ENCODE assay signal across 13 cellular contexts in genomic region chr2:66466435-66466834, GRCh38. TPM values are rescaled to one million over a fixed set of nuclear protein-coding genes. Genes with fewer than 3 reads are reported as not detected.
DNase-seq lines count a peak whose midpoint lies in the region; ATAC-seq and TF ChIP-seq lines count a peak whose summit lies in the region.
"Had no signal": no experiment of that assay in that cellular context is flagged by ENCODE, and none has a peak within 500 bp of the region (broad histone marks: within the 10 kb centered on the region; RNA-seq: fewer than 3 reads in every experiment).

No MANE protein-coding gene starts in this region.

- H3K36me3 ChIP-seq in IMR-90 (ENCODE audit: control insufficient read depth, insufficient read depth, low read length) (peaks cover 50% of the 10 kb centered on the region), body of pancreas (replicated peaks in 1 of 2; ENCODE audit: insufficient read depth in 1 of 2, low read depth in 2 of 2) (peaks cover 0 to 5% of the 10 kb centered on the region in 2 donors)

- no peak overlapping the region for H3K56ac ChIP-seq in IMR-90 (ENCODE audit: extremely low read depth, insufficient read depth, low read length)

- CTCF ChIA-PET in IMR-90 (lab: Yijun Ruan, JAX), result no interaction called here

- H2BK15ac ChIP-seq in IMR-90 (ENCODE audit: low read depth, low read length), result no peak overlapping the region

- no peak overlapping the region for H2AK5ac ChIP-seq in IMR-90 (ENCODE audit: low read depth, low read length)

- TF ChIP-seq CTCF in IMR-90 (conservative IDR thresholded peaks at IDR 0.05; ENCODE audit: low read depth, low read length) (no peak), body of pancreas (IDR thresholded peaks at IDR 0.05) (no peak)

- H3K27ac Mint-ChIP-seq in stimulated activated naive CD8-positive, alpha-beta T cell treated with anti-CD3 and anti-CD28 coated beads, Interleukin-15, amount 100 ng/mL, for 72 hours, result no peak overlapping the region
- H3K27ac Mint-ChIP-seq: B cell; CD8-positive, alpha-beta memory T cell had no signal

- in situ Hi-C loops in G401 (cut with HindIII; ENCODE audit: low sequenced_read_pairs), result no loop called here
- in situ Hi-C loops in IMR-90 (cut with MboI; ENCODE audit: low sequenced_read_pairs), result no loop called here

- peaks cover 87% of the 10 kb centered on the region for H4K20me1 ChIP-seq in IMR-90 (ENCODE audit: insufficient read depth, low read length)

- H3K4me1 ChIP-seq in IMR-90 (ENCODE audit: control insufficient read depth, insufficient read depth, low read length), result peaks cover 27% of the 10 kb centered on the region
- H3K4me1 ChIP-seq in body of pancreas, result peaks cover 100% of the 10 kb centered on the region

- H4K91ac ChIP-seq in IMR-90 (ENCODE audit: insufficient read depth, low read depth, low read length), result no peak overlapping the region

- no peak overlapping the region for H2BK120ac ChIP-seq in IMR-90 (ENCODE audit: low read depth, low read length)

- no peaks in the 10 kb centered on the region for H3K27me3 Mint-ChIP-seq in stimulated activated naive CD8-positive, alpha-beta T cell treated with anti-CD3 and anti-CD28 coated beads, Interleukin-15, amount 100 ng/mL, for 72 hours
- H3K27me3 Mint-ChIP-seq: B cell had no signal

- H4K8ac ChIP-seq in IMR-90 (ENCODE audit: low read depth in 2 of 2, low read length in 2 of 2), result no peak overlapping the region

- ATAC-seq in IMR-90 (ENCODE audit: low read depth) (no peak), body of pancreas (peak; percentile 28), HG03571 (IDR thresholded peaks at IDR 0.05; ENCODE audit: unreplicated experiment) (no peak)
- no peak for ATAC-seq in stimulated activated naive CD8-positive, alpha-beta T cell treated with anti-CD3 and anti-CD28 coated beads, Interleukin-15, amount 100 ng/mL, for 72 hours

- 0 out of 2 replicates have a peak overlapping the region, but pooled peaks have one; percentile 56 for H3K23ac ChIP-seq in IMR-90 (ENCODE audit: low read depth, low read length)

- no peak overlapping the region for H3K4ac ChIP-seq in IMR-90 (ENCODE audit: low read depth, low read length)

- no peak overlapping the region for H3K4me2 ChIP-seq in IMR-90 (ENCODE audit: low read depth, low read length)

- no peak overlapping the region for H2AFZ ChIP-seq in IMR-90 (replicated peaks; ENCODE audit: low read length, poor library complexity)

- intact Hi-C loops in IMR-90 (cut with micrococcal nuclease), result no loop called here
- intact Hi-C loops in body of pancreas (cut with DNase I), result no loop called here

- H3K79me1 ChIP-seq in IMR-90 (ENCODE audit: low read depth in 1 of 2, low read length in 2 of 2), result peaks cover 3 to 72% of the 10 kb centered on the region in 2 experiments

- H3K4me3 ChIP-seq in IMR-90 (ENCODE audit: insufficient read depth, low read depth, low read length) (no peak overlapping the region), body of pancreas (no peak overlapping the region)

- no peak overlapping the region for H3K4me3 Mint-ChIP-seq in stimulated activated naive CD8-positive, alpha-beta T cell treated with anti-CD3 and anti-CD28 coated beads, Interleukin-15, amount 100 ng/mL, for 72 hours
- H3K4me3 Mint-ChIP-seq: B cell; CD8-positive, alpha-beta memory T cell had no signal

- TF ChIP-seq POLR2A in IMR-90 (IDR thresholded peaks at IDR 0.05; ENCODE audit: low read depth, low read length) (no peak), body of pancreas (IDR thresholded peaks at IDR 0.05) (no peak)

- H3K14ac ChIP-seq in IMR-90 (replicated peaks; ENCODE audit: low read depth, low read length), result no peak overlapping the region

- H3K9me3 ChIP-seq in IMR-90 (ENCODE audit: control insufficient read depth, insufficient read depth, low read length) (no peaks in the 10 kb centered on the region), body of pancreas (no peaks in the 10 kb centered on the region)

- no peak overlapping the region for H2BK5ac ChIP-seq in IMR-90 (ENCODE audit: low read depth, low read length, poor library complexity, severe bottlenecking)

- H3K27me3 ChIP-seq in IMR-90 (ENCODE audit: control insufficient read depth, insufficient read depth, low read length) (no peaks in the 10 kb centered on the region), body of pancreas (no peaks in the 10 kb centered on the region)

- H3K9me1 ChIP-seq in IMR-90 (ENCODE audit: insufficient read depth, low read length), result peaks cover 21% of the 10 kb centered on the region

- H3K27ac ChIP-seq in IMR-90 (ENCODE audit: insufficient read depth, low read length) (no peak overlapping the region), body of pancreas (peak overlapping the region in 2 of 4 donors; percentile 9 to 77)
- H3K27ac ChIP-seq: RWPE1 had no signal

- H4K5ac ChIP-seq in IMR-90 (ENCODE audit: low read depth, low read length), result no peak overlapping the region

- no peaks in the 10 kb centered on the region for H3K4me1 Mint-ChIP-seq in stimulated activated naive CD8-positive, alpha-beta T cell treated with anti-CD3 and anti-CD28 coated beads, Interleukin-15, amount 100 ng/mL, for 72 hours
- H3K4me1 Mint-ChIP-seq: B cell; CD8-positive, alpha-beta memory T cell had no signal

- POLR2A ChIA-PET in IMR-90 (lab: Charles Lee; ENCODE audit: unreplicated experiment), result interaction anchor here (0.6 kb wide), 1 partner anchor 27 kb away, joined by 11 read pairs; no protein-coding TSS in a partner anchor

- no peak overlapping the region for H3K18ac ChIP-seq in IMR-90 (ENCODE audit: low read depth, low read length)

- no CpG with 5 or more reads among the region's 2 CpGs for WGBS in IMR-90 (ENCODE audit: extremely low coverage in 2 of 2, insufficient read length in 1 of 2), 2 experiments
- WGBS in body of pancreas, 2 donors, result 33 to 35% methylated on average over 2 of the region's 2 CpGs

- TF ChIP-seq RAD21 in IMR-90 (IDR thresholded peaks at IDR 0.05; ENCODE audit: low read length), result no peak

- BruUV-seq in IMR-90 (replicated peaks; lab: Mats Ljungman, UMichigan), result no TSS peak

- dilution Hi-C loops in IMR-90 (cut with HindIII; ENCODE audit: low sequenced_read_pairs, unreplicated experiment), result no loop called here

- no peak overlapping the region for H3K9ac ChIP-seq in IMR-90 (ENCODE audit: low read depth, low read length)

- DNase-seq in G401 (ENCODE audit: low spot score) (peak; percentile 62), IMR-90 (no peak), body of pancreas (peak in 2 of 4 donors; percentile 26 to 54), pons (ENCODE audit: low spot score) (peak; percentile 52)
- no peak for DNase-seq in activated naive CD4-positive, alpha-beta T cell treated with anti-CD3 and anti-CD28 coated beads, Interleukin-2, amount 50 U/mL, for 16 hours
- no peak for DNase-seq in stimulated activated naive CD8-positive, alpha-beta T cell treated with anti-CD3 and anti-CD28 coated beads, Interleukin-15, amount 100 ng/mL, for 72 hours
- DNase-seq: CD8-positive, alpha-beta memory T cell; NCI-H187; NCI-H524; NK-92 treated with Interleukin-12 subunit alpha and Interleukin-12 subunit beta, amount 100 ng/mL, for 24 hours had no signal

- H3K9me3 Mint-ChIP-seq in stimulated activated naive CD8-positive, alpha-beta T cell treated with anti-CD3 and anti-CD28 coated beads, Interleukin-15, amount 100 ng/mL, for 72 hours, result no peaks in the 10 kb centered on the region
- H3K9me3 Mint-ChIP-seq: CD8-positive, alpha-beta memory T cell had no signal

- H2BK20ac ChIP-seq in IMR-90 (ENCODE audit: low read depth, low read length), result no peak overlapping the region

- H2AK9ac ChIP-seq in IMR-90 (replicated peaks; ENCODE audit: low read depth, low read length, poor library complexity), result no peak overlapping the region

TF ChIP-seq in IMR-90, 13 proteins besides CTCF, POLR2A, EP300 and RAD21:
- no peak for TF ChIP-seq CHD1 (IDR thresholded peaks at IDR 0.05; ENCODE audit: low read depth, low read length)
- no peak for TF ChIP-seq BHLHE40 (IDR thresholded peaks at IDR 0.05; ENCODE audit: low read depth, low read length)
- no peak for TF ChIP-seq MAZ (IDR thresholded peaks at IDR 0.05; ENCODE audit: borderline replicate concordance, low read depth, low read length)

RNA-seq across cellular contexts. Expression of gene MEIS1, which starts 31.5 kb away (rescaled TPM):
- 0.25 TPM in 1 of 2 replicates, not detected in the other for total RNA-seq in G401 (2014; rRNA removed; shearing (Covaris generic))
- total RNA-seq in IMR-90 (2012; rRNA removed), result 157 and 209 TPM in 2 replicates
- polyA plus RNA-seq in IMR-90 (2012; rRNA removed), result 51.8 and 54.4 TPM in 2 replicates
- 14.0 and 21.0 TPM in 2 replicates for polyA plus RNA-seq in IMR-90 (2012; cell fraction: cytosol; rRNA removed)
- polyA plus RNA-seq in IMR-90 (2012; cell fraction: nucleus; rRNA removed; ENCODE audit: low replicate concordance), result 81.4 and 209 TPM in 2 replicates
- total RNA-seq in body of pancreas, result 10 to 100 TPM; 82.1 to 84.6 TPM
- total RNA-seq: B cell; CD8-positive, alpha-beta memory T cell had no signal
- polyA plus RNA-seq: CD8-positive, alpha-beta memory T cell had no signal

Comparison
In these comparisons a context has a peak if more than half of its experiments do, and no peak if none do; other contexts are left out.
1. DNase-seq: peak in G401 (single experiment) and pons (single experiment); none in IMR-90 (single experiment), activated naive CD4-positive, alpha-beta T cell treated with anti-CD3 and anti-CD28 coated beads, Interleukin-2, amount 50 U/mL, for 16 hours (single experiment) and stimulated activated naive CD8-positive, alpha-beta T cell treated with anti-CD3 and anti-CD28 coated beads, Interleukin-15, amount 100 ng/mL, for 72 hours (0 of 2).
2. RNA of gene MEIS1, which starts 31.5 kb away (total RNA-seq): 157 to 209 TPM in IMR-90 and 82.1 to 84.6 TPM in body of pancreas; 0.25 TPM in G401; every median in the first group is over 10 times any median in the second.